In the genomic region with DNA sequence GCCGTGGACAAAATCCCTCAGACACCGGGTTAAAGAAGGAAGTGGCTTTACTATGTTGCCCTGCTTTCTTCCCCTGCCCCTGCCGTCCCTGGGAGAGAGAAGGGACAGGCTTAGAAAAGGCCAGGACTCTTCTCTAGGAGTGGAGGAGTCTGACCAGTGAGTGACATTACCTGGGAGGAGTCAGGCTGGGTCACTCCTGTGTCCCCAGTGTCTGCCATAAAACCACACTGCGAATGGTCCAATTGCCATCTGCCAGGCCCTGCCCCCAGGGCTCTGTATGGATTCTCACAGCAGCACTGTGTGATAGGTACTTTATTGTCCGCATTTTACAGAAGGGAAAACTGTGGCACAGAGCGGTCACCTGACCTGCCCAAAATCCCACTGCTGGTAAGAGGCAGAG, we compare ENCODE assay signal across 23 cellular contexts.
"Had no signal": no experiment of that assay in that cellular context is flagged by ENCODE, and none has a peak within 500 bp of the region (broad histone marks: within the 10 kb centered on the region; RNA-seq: fewer than 3 reads in every experiment).

No MANE protein-coding gene starts in this region.

- H3K27ac ChIP-seq: lower lobe of right lung, ovary, prostate gland, sigmoid colon, spleen, tibial nerve, upper lobe of left lung, vagina had no signal

- H3K36me3 ChIP-seq: lower lobe of right lung, ovary, prostate gland, sigmoid colon, spleen, tibial nerve, upper lobe of left lung, vagina had no signal

- H3K4me1 ChIP-seq: lower lobe of right lung, prostate gland, sigmoid colon, spleen, tibial nerve, upper lobe of left lung, vagina had no signal

- DNase-seq: hypothalamus; immature natural killer cell; kidney; left ventricle myocardium superior; lower lobe of right lung; mammary epithelial cell; mesendoderm; naive thymus-derived CD4-positive, alpha-beta T cell; ovary; retina; right cardiac atrium; sigmoid colon; small intestine; spleen; stimulated activated CD4-positive, alpha-beta T cell treated with anti-CD3 and anti-CD28 coated beads, Interleukin-4, amount 100 ng/mL, for 24 hours; stimulated activated naive CD4-positive, alpha-beta T cell; upper lobe of left lung had no signal

- H3K27me3 ChIP-seq: ovary, upper lobe of left lung, vagina had no signal

- ATAC-seq: left ventricle myocardium superior; naive thymus-derived CD4-positive, alpha-beta T cell; natural killer cell treated with Interleukin-12 subunit alpha and Interleukin-12 subunit beta and Interleukin-15 and Interleukin-18, amount 100 ng/mL, for 72 hours; right cardiac atrium; stimulated activated effector memory CD8-positive, alpha-beta T cell treated with anti-CD3 and anti-CD28 coated beads, Interleukin-12 subunit alpha, Interleukin-12 subunit beta, amount 100 ng/mL, for 72 hours had no signal

- FAIRE-seq: islet of Langerhans, kidney, small intestine had no signal

- H3K4me3 ChIP-seq: lower lobe of right lung, ovary, prostate gland, sigmoid colon, spleen, tibial nerve, upper lobe of left lung, vagina had no signal

- H3K9me3 ChIP-seq: lower lobe of right lung, ovary, prostate gland, sigmoid colon, vagina had no signal
